21 cellular contexts compared by ENCODE assay signal in genomic region chr17:41013606-41014005, GRCh38. TPM values are rescaled to one million over a fixed set of nuclear protein-coding genes. Genes with fewer than 3 reads are reported as not detected.
DNase-seq lines count a peak whose midpoint lies in the region; ATAC-seq and TF ChIP-seq lines count a peak whose summit lies in the region.
"Had no signal": no experiment of that assay in that cellular context is flagged by ENCODE, and none has a peak within 500 bp of the region (broad histone marks: within the 10 kb centered on the region; RNA-seq: fewer than 3 reads in every experiment).

No MANE protein-coding gene starts in this region.

- peak overlapping the region; percentile 7; the same call in 1 of the 2 replicates for H3K4me2 ChIP-seq in PC-9

- peak overlapping the region; percentile 85 for H3K27ac ChIP-seq in PC-9
- H3K27ac ChIP-seq: epithelial cell of prostate, upper lobe of left lung had no signal

- H3K27me3 ChIP-seq in PC-9 (ENCODE audit: insufficient read depth, low read depth) = no peaks in the 10 kb centered on the region
- H3K27me3 ChIP-seq: upper lobe of left lung had no signal

- BruUV-seq in PC-9 (replicated peaks; lab: Mats Ljungman, UMichigan) = no TSS peak

- no peaks in the 10 kb centered on the region for H3K79me2 ChIP-seq in PC-9 (ENCODE audit: low read depth)

- no peaks in the 10 kb centered on the region for H3K36me3 ChIP-seq in PC-9 (ENCODE audit: low read depth)
- H3K36me3 ChIP-seq: upper lobe of left lung had no signal

- H3K27ac Mint-ChIP-seq in WTC11 = no peak overlapping the region
- no peak overlapping the region for H3K27ac Mint-ChIP-seq in endothelial cell (ENCODE audit: unreplicated experiment)
- no peak overlapping the region for H3K27ac Mint-ChIP-seq in activated naive CD4-positive, alpha-beta T cell treated with anti-CD3 and anti-CD28 coated beads for 36 hours
- H3K27ac Mint-ChIP-seq: CD4-positive, CD25-positive, alpha-beta regulatory T cell; nephron progenitor cell had no signal

- H4K20me1 ChIP-seq in PC-9 (ENCODE audit: insufficient read depth) = no peaks in the 10 kb centered on the region

- peaks cover 71% of the 10 kb centered on the region for H3K4me1 ChIP-seq in PC-9 (replicated peaks; ENCODE audit: insufficient read depth)
- H3K4me1 ChIP-seq: upper lobe of left lung had no signal

- no peaks in the 10 kb centered on the region for H3K9me3 ChIP-seq in PC-9 (ENCODE audit: insufficient read depth, low read depth)
- H3K9me3 ChIP-seq: upper lobe of left lung had no signal

- H3K4me3 ChIP-seq in AG09309 (ENCODE audit: control insufficient read depth, low read depth, low read length) (no peak overlapping the region), PC-9 (no peak overlapping the region), foreskin fibroblast (ENCODE audit: low read depth in 1 of 2, low read length in 2 of 2) (no peak overlapping the region)
- H3K4me3 ChIP-seq: upper lobe of left lung had no signal

- H3K4me3 Mint-ChIP-seq in WTC11 (no peak overlapping the region), endothelial cell (ENCODE audit: unreplicated experiment) (no peak overlapping the region)
- H3K4me3 Mint-ChIP-seq in activated naive CD4-positive, alpha-beta T cell treated with anti-CD3 and anti-CD28 coated beads for 36 hours = no peak overlapping the region
- H3K4me3 Mint-ChIP-seq: CD4-positive, CD25-positive, alpha-beta regulatory T cell; nephron progenitor cell had no signal

- ATAC-seq in WTC11 = no peak

- peak; percentile 46 for DNase-seq in AG09309 (ENCODE audit: low read depth)
- peak; percentile 25 for DNase-seq in H4 (ENCODE audit: low spot score)
- DNase-seq in PC-9 = no peak
- peak; percentile 60 to 86 for DNase-seq in foreskin fibroblast
- DNase-seq in WTC11 (ENCODE audit: low spot score) = no peak
- no peak for DNase-seq in NK-92 treated with Interleukin-12 subunit alpha and Interleukin-12 subunit beta, amount 100 ng/mL, for 24 hours (lab: John Stamatoyannopoulos, UW)
- no peak for DNase-seq in endothelial cell (ENCODE audit: low spot score)
- no peak for DNase-seq in activated naive CD4-positive, alpha-beta T cell treated with anti-CD3 and anti-CD28 coated beads for 36 hours
- DNase-seq: activated CD4-positive, CD25-positive, alpha-beta regulatory T cell; activated naive CD4-positive, alpha-beta T cell treated with anti-CD3 and anti-CD28 coated beads, Interleukin-2, amount 50 U/mL, for 16 hours; CD4-positive, CD25-positive, alpha-beta regulatory T cell; central memory CD4-positive, alpha-beta T cell; GOT3; hypothalamus; NCI-H2171 treated with DMSO at 0.1 percent for 48 hours; nephron progenitor cell; stimulated activated CD8-positive, alpha-beta memory T cell treated with anti-CD3 and anti-CD28 coated beads, Interleukin-4, amount 100 ng/mL, for 48 hours; upper lobe of left lung had no signal

- no peak overlapping the region for H2AFZ ChIP-seq in PC-9

- CTCF ChIA-PET in PC-9 (lab: Charles Lee) (no interaction called here), WTC11 (lab: Charles Lee) (no interaction called here)
- CTCF ChIA-PET in activated naive CD4-positive, alpha-beta T cell treated with anti-CD3 and anti-CD28 coated beads for 36 hours (lab: Charles Lee) = no interaction called here

- H3K9me3 Mint-ChIP-seq in WTC11 = no peaks in the 10 kb centered on the region
- no peaks in the 10 kb centered on the region for H3K9me3 Mint-ChIP-seq in endothelial cell (ENCODE audit: unreplicated experiment)
- H3K9me3 Mint-ChIP-seq in activated naive CD4-positive, alpha-beta T cell treated with anti-CD3 and anti-CD28 coated beads for 36 hours = no peaks in the 10 kb centered on the region
- H3K9me3 Mint-ChIP-seq: CD4-positive, CD25-positive, alpha-beta regulatory T cell; nephron progenitor cell had no signal

- H3F3A ChIP-seq in PC-9 (ENCODE audit: insufficient read depth, low read depth) = peaks cover 40% of the 10 kb centered on the region

- no peak for TF ChIP-seq CTCF in AG09309 (IDR thresholded peaks at IDR 0.05; ENCODE audit: control insufficient read depth, insufficient read depth, low read depth, low read length, missing control alignments)
- TF ChIP-seq CTCF in PC-9 (conservative IDR thresholded peaks at IDR 0.05) = no peak
- TF ChIP-seq CTCF in foreskin fibroblast (IDR thresholded peaks at IDR 0.05; ENCODE audit: low read depth, low read length) = no peak
- no peak for TF ChIP-seq CTCF in WTC11 (IDR thresholded peaks at IDR 0.05)
- no peak for TF ChIP-seq CTCF in endothelial cell (IDR thresholded peaks at IDR 0.05; ENCODE audit: unreplicated experiment)

- H3K4me1 Mint-ChIP-seq in WTC11 (peaks cover 14% of the 10 kb centered on the region), endothelial cell (ENCODE audit: unreplicated experiment) (peaks cover 19% of the 10 kb centered on the region)
- no peaks in the 10 kb centered on the region for H3K4me1 Mint-ChIP-seq in activated naive CD4-positive, alpha-beta T cell treated with anti-CD3 and anti-CD28 coated beads for 36 hours (ENCODE audit: low read depth)
- H3K4me1 Mint-ChIP-seq: CD4-positive, CD25-positive, alpha-beta regulatory T cell; nephron progenitor cell had no signal

- H3K36me3 Mint-ChIP-seq in WTC11 = no peaks in the 10 kb centered on the region
- H3K36me3 Mint-ChIP-seq in endothelial cell (ENCODE audit: low read depth, unreplicated experiment) = no peaks in the 10 kb centered on the region
- no peaks in the 10 kb centered on the region for H3K36me3 Mint-ChIP-seq in activated naive CD4-positive, alpha-beta T cell treated with anti-CD3 and anti-CD28 coated beads for 36 hours (ENCODE audit: low read depth)
- H3K36me3 Mint-ChIP-seq: CD4-positive, CD25-positive, alpha-beta regulatory T cell had no signal

- no peaks in the 10 kb centered on the region for H3K9me2 ChIP-seq in PC-9 (ENCODE audit: insufficient read depth)

- POLR2A ChIA-PET in PC-9 (lab: Charles Lee; ENCODE audit: unreplicated experiment) = interaction anchor here (0.7 kb wide), 1 partner anchor 10 kb away, joined by 5 read pairs; no protein-coding TSS in a partner anchor
- POLR2A ChIA-PET in WTC11 (lab: Charles Lee) = no interaction called here

- intact Hi-C loops in PC-9 (cut with micrococcal nuclease; ENCODE audit: unreplicated experiment) = no loop called here
- intact Hi-C loops in activated naive CD4-positive, alpha-beta T cell treated with anti-CD3 and anti-CD28 coated beads for 36 hours (cut with micrococcal nuclease) = no loop called here

- H3K27me3 Mint-ChIP-seq in WTC11 (ENCODE audit: low read depth) = no peaks in the 10 kb centered on the region
- no peaks in the 10 kb centered on the region for H3K27me3 Mint-ChIP-seq in endothelial cell (ENCODE audit: unreplicated experiment)
- H3K27me3 Mint-ChIP-seq in activated naive CD4-positive, alpha-beta T cell treated with anti-CD3 and anti-CD28 coated beads for 36 hours (ENCODE audit: low read depth) = no peaks in the 10 kb centered on the region

TF ChIP-seq in WTC11, 78 proteins besides CTCF, POLR2A, EP300 and RAD21 (continues in another document):
- TF ChIP-seq ZMAT4 (CRISPR knock-in tag; IDR thresholded peaks at IDR 0.05) = no peak
- no peak for TF ChIP-seq ERG (CRISPR knock-in tag; IDR thresholded peaks at IDR 0.05)
- TF ChIP-seq ATF1 (CRISPR knock-in tag; IDR thresholded peaks at IDR 0.05) = no peak
- no peak for TF ChIP-seq IRF2 (CRISPR knock-in tag; IDR thresholded peaks at IDR 0.05; ENCODE audit: borderline replicate concordance, low read depth)
- no peak for TF ChIP-seq FOXK1 (CRISPR knock-in tag; IDR thresholded peaks at IDR 0.05)

RNA-seq across cellular contexts. Expression of gene KRTAP3-1, which starts 4.7 kb away (rescaled TPM):
- not detected in 2 replicates for total RNA-seq in H4 (2014; rRNA removed; shearing (Covaris generic))
- total RNA-seq in PC-9 (2021) (not detected in 2 replicates), WTC11 (2021) (not detected in 3 replicates), endothelial cell (ENCODE audit: unreplicated experiment) (not detected)
- not detected for total RNA-seq in activated naive CD4-positive, alpha-beta T cell treated with anti-CD3 and anti-CD28 coated beads for 36 hours
- total RNA-seq: CD4-positive, CD25-positive, alpha-beta regulatory T cell; liver; OCI-LY7; upper lobe of left lung had no signal

RNA-seq across cellular contexts. Expression of gene KRTAP1-5, which starts 13.4 kb away (rescaled TPM):
- total RNA-seq in H4 (2014; rRNA removed; shearing (Covaris generic)) = 0.27 TPM in 1 of 2 replicates, not detected in the other
- total RNA-seq in PC-9 (2021) = not detected in 2 replicates
- total RNA-seq in WTC11 (2021) = not detected in 3 replicates
- total RNA-seq in endothelial cell (ENCODE audit: unreplicated experiment) = not detected
- total RNA-seq in activated naive CD4-positive, alpha-beta T cell treated with anti-CD3 and anti-CD28 coated beads for 36 hours = not detected
- total RNA-seq: CD4-positive, CD25-positive, alpha-beta regulatory T cell; liver; OCI-LY7; upper lobe of left lung had no signal

RNA-seq across cellular contexts. Expression of gene KRTAP3-2, which starts 13.9 kb away (rescaled TPM):
- total RNA-seq in H4 (2014; rRNA removed; shearing (Covaris generic)) = not detected in 2 replicates
- not detected in 2 replicates for total RNA-seq in PC-9 (2021)
- total RNA-seq in WTC11 (2021) = not detected in 3 replicates
- not detected for total RNA-seq in endothelial cell (ENCODE audit: unreplicated experiment)
- total RNA-seq in activated naive CD4-positive, alpha-beta T cell treated with anti-CD3 and anti-CD28 coated beads for 36 hours = not detected
- total RNA-seq: CD4-positive, CD25-positive, alpha-beta regulatory T cell; liver; OCI-LY7; upper lobe of left lung had no signal

RNA-seq across cellular contexts. Expression of gene KRTAP1-4, which starts 16.4 kb away (rescaled TPM):
- not detected in 2 replicates for total RNA-seq in H4 (2014; rRNA removed; shearing (Covaris generic))
- not detected in 2 replicates for total RNA-seq in PC-9 (2021)
- not detected in 3 replicates for total RNA-seq in WTC11 (2021)
- total RNA-seq in endothelial cell (ENCODE audit: unreplicated experiment) = not detected
- total RNA-seq in activated naive CD4-positive, alpha-beta T cell treated with anti-CD3 and anti-CD28 coated beads for 36 hours = not detected
- total RNA-seq: CD4-positive, CD25-positive, alpha-beta regulatory T cell; liver; OCI-LY7; upper lobe of left lung had no signal

RNA-seq across cellular contexts. Expression of gene KRTAP3-3, which starts 19.6 kb away (rescaled TPM):
- total RNA-seq in H4 (2014; rRNA removed; shearing (Covaris generic)) = not detected in 2 replicates
- total RNA-seq in PC-9 (2021) = not detected in 2 replicates
- not detected in 3 replicates for total RNA-seq in WTC11 (2021)
- not detected for total RNA-seq in endothelial cell (ENCODE audit: unreplicated experiment)
- not detected for total RNA-seq in activated naive CD4-positive, alpha-beta T cell treated with anti-CD3 and anti-CD28 coated beads for 36 hours
- total RNA-seq: CD4-positive, CD25-positive, alpha-beta regulatory T cell; liver; OCI-LY7; upper lobe of left lung had no signal

Comparison
In these comparisons a context has a peak if more than half of its experiments do, and no peak if none do; other contexts are left out.
1. DNase-seq: peak in AG09309 (single experiment), H4 (single experiment) and foreskin fibroblast (2 of 2); none in PC-9 (0 of 2), WTC11 (single experiment), NK-92 treated with Interleukin-12 subunit alpha and Interleukin-12 subunit beta, amount 100 ng/mL, for 24 hours (single experiment), endothelial cell (single experiment) and activated naive CD4-positive, alpha-beta T cell treated with anti-CD3 and anti-CD28 coated beads for 36 hours (single experiment).